In genomic region chr9:124110307-124110915, GRCh38 we compare ENCODE assay signal across 1 cellular context.
TF ChIP-seq lines count a peak whose summit lies in the region.

No MANE protein-coding gene starts in this region.

TF ChIP-seq in HepG2, 621 proteins besides CTCF, POLR2A, EP300 and RAD21 (continued from another document and continues in another):
- TF ChIP-seq, protein P1, sequence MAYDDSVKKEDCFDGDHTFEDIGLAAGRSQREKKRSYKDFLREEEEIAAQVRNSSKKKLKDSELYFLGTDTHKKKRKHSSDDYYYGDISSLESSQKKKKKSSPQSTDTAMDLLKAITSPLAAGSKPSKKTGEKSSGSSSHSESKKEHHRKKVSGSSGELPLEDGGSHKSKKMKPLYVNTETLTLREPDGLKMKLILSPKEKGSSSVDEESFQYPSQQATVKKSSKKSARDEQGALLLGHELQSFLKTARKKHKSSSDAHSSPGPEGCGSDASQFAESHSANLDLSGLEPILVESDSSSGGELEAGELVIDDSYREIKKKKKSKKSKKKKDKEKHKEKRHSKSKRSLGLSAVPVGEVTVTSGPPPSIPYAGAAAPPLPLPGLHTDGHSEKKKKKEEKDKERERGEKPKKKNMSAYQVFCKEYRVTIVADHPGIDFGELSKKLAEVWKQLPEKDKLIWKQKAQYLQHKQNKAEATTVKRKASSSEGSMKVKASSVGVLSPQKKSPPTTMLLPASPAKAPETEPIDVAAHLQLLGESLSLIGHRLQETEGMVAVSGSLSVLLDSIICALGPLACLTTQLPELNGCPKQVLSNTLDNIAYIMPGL (CRISPR knock-in tag; IDR thresholded peaks at IDR 0.05; ENCODE audit: borderline replicate concordance in 1 of 2, low read depth in 1 of 2), result peak; percentile 56 to 98; a peak in 3 of 4 replicates
- TF ChIP-seq CBX5 (CRISPR knock-in tag; IDR thresholded peaks at IDR 0.05; ENCODE audit: borderline replicate concordance) (peak; percentile 100), MTF2 (CRISPR knock-in tag; IDR thresholded peaks at IDR 0.05; ENCODE audit: borderline replicate concordance) (peak; percentile 36; the same call in 1 of the 2 replicates), BHLHE40 (IDR thresholded peaks at IDR 0.05; ENCODE audit: low read length) (0 out of 2 replicates have a peak, but pooled peaks have one; percentile 4), ZNF225 (CRISPR knock-in tag; IDR thresholded peaks at IDR 0.05) (peak; percentile 100; the same call in 1 of the 2 replicates), ASH2L (IDR thresholded peaks at IDR 0.05; ENCODE audit: insufficient read length, low read depth, low read length) (no peak), PHF20 (CRISPR knock-in tag; IDR thresholded peaks at IDR 0.05) (peak; percentile 89), RAD51 (IDR thresholded peaks at IDR 0.05; ENCODE audit: borderline replicate concordance) (no peak), ZZZ3 (CRISPR knock-in tag; IDR thresholded peaks at IDR 0.05; ENCODE audit: borderline replicate concordance) (peak; percentile 97), HNRNPL (IDR thresholded peaks at IDR 0.05; ENCODE audit: low read depth, low read length) (no peak), SMARCC2 (IDR thresholded peaks at IDR 0.05) (no peak), ZMYM3 (CRISPR knock-in tag; IDR thresholded peaks at IDR 0.05) (peak; percentile 82), SIX1 (CRISPR knock-in tag; IDR thresholded peaks at IDR 0.05; ENCODE audit: borderline replicate concordance) (peak; percentile 96), RELA (CRISPR knock-in tag; IDR thresholded peaks at IDR 0.05) (peak; percentile 98), POGZ (CRISPR knock-in tag; IDR thresholded peaks at IDR 0.05) (no peak), ZNF777 (CRISPR knock-in tag; IDR thresholded peaks at IDR 0.05) (peak; percentile 92), BCL6 (CRISPR knock-in tag; IDR thresholded peaks at IDR 0.05) (peak; percentile 95), SRSF1 (optimal IDR thresholded peaks at IDR 0.05; ENCODE audit: low read depth, low read length) (no peak), GZF1 (CRISPR knock-in tag; IDR thresholded peaks at IDR 0.05) (peak; percentile 97), CERS6 (CRISPR knock-in tag; IDR thresholded peaks at IDR 0.05) (peak; percentile 100), ZNF331 (CRISPR knock-in tag; IDR thresholded peaks at IDR 0.05) (peak; percentile 100), GATAD2A (CRISPR knock-in tag; IDR thresholded peaks at IDR 0.05) (peak; percentile 93), ADNP (CRISPR knock-in tag; IDR thresholded peaks at IDR 0.05) (0 out of 2 replicates have a peak, but pooled peaks have one; percentile 64), ZNF143 (CRISPR knock-in tag; IDR thresholded peaks at IDR 0.05) (peak; percentile 76), FOXM1 (CRISPR knock-in tag; IDR thresholded peaks at IDR 0.05) (peak; percentile 99), MTF1 (CRISPR knock-in tag; IDR thresholded peaks at IDR 0.05) (peak; percentile 99), ZFP41 (CRISPR knock-in tag; IDR thresholded peaks at IDR 0.05; ENCODE audit: borderline replicate concordance) (peak; percentile 100), TRAFD1 (CRISPR knock-in tag; IDR thresholded peaks at IDR 0.05; ENCODE audit: borderline replicate concordance) (peak; percentile 100), ZNF335 (CRISPR knock-in tag; IDR thresholded peaks at IDR 0.05) (peak; percentile 98), FOXK1 (CRISPR knock-in tag; IDR thresholded peaks at IDR 0.05; ENCODE audit: borderline replicate concordance, low read depth) (peak; percentile 100), PTBP1 (IDR thresholded peaks at IDR 0.05; ENCODE audit: low read depth, low read length, poor library complexity, severe bottlenecking) (no peak), ZNF101 (CRISPR knock-in tag; IDR thresholded peaks at IDR 0.05; ENCODE audit: borderline replicate concordance, low read depth) (peak; percentile 98; the same call in 1 of the 2 replicates), SKI (IDR thresholded peaks at IDR 0.05; ENCODE audit: partially characterized antibody) (no peak), TOE1 (CRISPR knock-in tag; IDR thresholded peaks at IDR 0.05) (peak; percentile 100), ZNF614 (CRISPR knock-in tag; IDR thresholded peaks at IDR 0.05; ENCODE audit: borderline replicate concordance) (peak; percentile 100), HNF4A (CRISPR knock-in tag; IDR thresholded peaks at IDR 0.05) (no peak; the same call in 1 of the 2 replicates), GATAD1 (CRISPR knock-in tag; IDR thresholded peaks at IDR 0.05) (peak; percentile 91), PATZ1 (CRISPR knock-in tag; IDR thresholded peaks at IDR 0.05) (peak; percentile 96), TBX3 (IDR thresholded peaks at IDR 0.05; ENCODE audit: borderline replicate concordance) (no peak), ZNF512 (CRISPR knock-in tag; IDR thresholded peaks at IDR 0.05) (0 out of 2 replicates have a peak, but pooled peaks have one; percentile 30), U2AF1 (optimal IDR thresholded peaks at IDR 0.05; ENCODE audit: low read depth, low read length) (no peak), BRF2 (CRISPR knock-in tag; IDR thresholded peaks at IDR 0.05) (peak; percentile 91), SAP130 (CRISPR knock-in tag; IDR thresholded peaks at IDR 0.05; ENCODE audit: low read depth) (peak; percentile 99), ZNF567 (CRISPR knock-in tag; IDR thresholded peaks at IDR 0.05; ENCODE audit: borderline replicate concordance) (peak; percentile 92; the same call in 1 of the 2 replicates), MED1 (CRISPR knock-in tag; IDR thresholded peaks at IDR 0.05) (peak; percentile 95)
- TF ChIP-seq, protein P2, sequence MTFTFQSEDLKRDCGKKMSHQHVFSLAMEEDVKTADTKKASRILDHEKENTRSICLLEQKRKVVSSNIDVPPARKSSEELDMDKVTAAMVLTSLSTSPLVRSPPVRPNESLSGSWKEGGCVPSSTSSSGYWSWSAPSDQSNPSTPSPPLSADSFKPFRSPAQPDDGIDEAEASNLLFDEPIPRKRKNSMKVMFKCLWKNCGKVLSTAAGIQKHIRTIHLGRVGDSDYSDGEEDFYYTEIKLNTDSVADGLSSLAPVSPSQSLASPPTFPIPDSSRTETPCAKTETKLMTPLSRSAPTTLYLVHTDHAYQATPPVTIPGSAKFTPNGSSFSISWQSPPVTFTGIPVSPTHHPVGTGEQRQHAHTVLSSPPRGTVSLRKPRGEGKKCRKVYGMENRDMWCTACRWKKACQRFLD (CRISPR knock-in tag; IDR thresholded peaks at IDR 0.05; ENCODE audit: borderline replicate concordance), result peak; percentile 100
- TF ChIP-seq, protein P3, sequence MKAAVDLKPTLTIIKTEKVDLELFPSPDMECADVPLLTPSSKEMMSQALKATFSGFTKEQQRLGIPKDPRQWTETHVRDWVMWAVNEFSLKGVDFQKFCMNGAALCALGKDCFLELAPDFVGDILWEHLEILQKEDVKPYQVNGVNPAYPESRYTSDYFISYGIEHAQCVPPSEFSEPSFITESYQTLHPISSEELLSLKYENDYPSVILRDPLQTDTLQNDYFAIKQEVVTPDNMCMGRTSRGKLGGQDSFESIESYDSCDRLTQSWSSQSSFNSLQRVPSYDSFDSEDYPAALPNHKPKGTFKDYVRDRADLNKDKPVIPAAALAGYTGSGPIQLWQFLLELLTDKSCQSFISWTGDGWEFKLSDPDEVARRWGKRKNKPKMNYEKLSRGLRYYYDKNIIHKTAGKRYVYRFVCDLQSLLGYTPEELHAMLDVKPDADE (CRISPR knock-in tag; IDR thresholded peaks at IDR 0.05), result peak; percentile 100
- TF ChIP-seq, protein P4, sequence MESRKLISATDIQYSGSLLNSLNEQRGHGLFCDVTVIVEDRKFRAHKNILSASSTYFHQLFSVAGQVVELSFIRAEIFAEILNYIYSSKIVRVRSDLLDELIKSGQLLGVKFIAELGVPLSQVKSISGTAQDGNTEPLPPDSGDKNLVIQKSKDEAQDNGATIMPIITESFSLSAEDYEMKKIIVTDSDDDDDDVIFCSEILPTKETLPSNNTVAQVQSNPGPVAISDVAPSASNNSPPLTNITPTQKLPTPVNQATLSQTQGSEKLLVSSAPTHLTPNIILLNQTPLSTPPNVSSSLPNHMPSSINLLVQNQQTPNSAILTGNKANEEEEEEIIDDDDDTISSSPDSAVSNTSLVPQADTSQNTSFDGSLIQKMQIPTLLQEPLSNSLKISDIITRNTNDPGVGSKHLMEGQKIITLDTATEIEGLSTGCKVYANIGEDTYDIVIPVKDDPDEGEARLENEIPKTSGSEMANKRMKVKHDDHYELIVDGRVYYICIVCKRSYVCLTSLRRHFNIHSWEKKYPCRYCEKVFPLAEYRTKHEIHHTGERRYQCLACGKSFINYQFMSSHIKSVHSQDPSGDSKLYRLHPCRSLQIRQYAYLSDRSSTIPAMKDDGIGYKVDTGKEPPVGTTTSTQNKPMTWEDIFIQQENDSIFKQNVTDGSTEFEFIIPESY (CRISPR knock-in tag; IDR thresholded peaks at IDR 0.05), result peak; percentile 93
- TF ChIP-seq, protein P5, sequence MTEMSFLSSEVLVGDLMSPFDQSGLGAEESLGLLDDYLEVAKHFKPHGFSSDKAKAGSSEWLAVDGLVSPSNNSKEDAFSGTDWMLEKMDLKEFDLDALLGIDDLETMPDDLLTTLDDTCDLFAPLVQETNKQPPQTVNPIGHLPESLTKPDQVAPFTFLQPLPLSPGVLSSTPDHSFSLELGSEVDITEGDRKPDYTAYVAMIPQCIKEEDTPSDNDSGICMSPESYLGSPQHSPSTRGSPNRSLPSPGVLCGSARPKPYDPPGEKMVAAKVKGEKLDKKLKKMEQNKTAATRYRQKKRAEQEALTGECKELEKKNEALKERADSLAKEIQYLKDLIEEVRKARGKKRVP (CRISPR knock-in tag; IDR thresholded peaks at IDR 0.05), result peak in 1 of 2 experiments; percentile 84; a peak in 2 of 4 replicates
- TF ChIP-seq, protein P6, sequence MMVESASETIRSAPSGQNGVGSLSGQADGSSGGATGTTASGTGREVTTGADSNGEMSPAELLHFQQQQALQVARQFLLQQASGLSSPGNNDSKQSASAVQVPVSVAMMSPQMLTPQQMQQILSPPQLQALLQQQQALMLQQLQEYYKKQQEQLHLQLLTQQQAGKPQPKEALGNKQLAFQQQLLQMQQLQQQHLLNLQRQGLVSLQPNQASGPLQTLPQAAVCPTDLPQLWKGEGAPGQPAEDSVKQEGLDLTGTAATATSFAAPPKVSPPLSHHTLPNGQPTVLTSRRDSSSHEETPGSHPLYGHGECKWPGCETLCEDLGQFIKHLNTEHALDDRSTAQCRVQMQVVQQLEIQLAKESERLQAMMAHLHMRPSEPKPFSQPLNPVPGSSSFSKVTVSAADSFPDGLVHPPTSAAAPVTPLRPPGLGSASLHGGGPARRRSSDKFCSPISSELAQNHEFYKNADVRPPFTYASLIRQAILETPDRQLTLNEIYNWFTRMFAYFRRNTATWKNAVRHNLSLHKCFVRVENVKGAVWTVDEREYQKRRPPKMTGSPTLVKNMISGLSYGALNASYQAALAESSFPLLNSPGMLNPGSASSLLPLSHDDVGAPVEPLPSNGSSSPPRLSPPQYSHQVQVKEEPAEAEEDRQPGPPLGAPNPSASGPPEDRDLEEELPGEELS (CRISPR knock-in tag; IDR thresholded peaks at IDR 0.05), result peak; percentile 91
